In genomic region chr6:18314317-18314997, GRCh38 we compare ENCODE assay signal across 14 cellular contexts. TPM values are rescaled to one million over a fixed set of nuclear protein-coding genes. Genes with fewer than 3 reads are reported as not detected.
A peak's percentile ranks its signal among the peaks of the same experiment; 100 is the strongest.
DNase-seq lines count a peak whose midpoint lies in the region; ATAC-seq, FAIRE-seq and TF ChIP-seq lines count a peak whose summit lies in the region.
"Had no signal": no experiment of that assay in that cellular context is flagged by ENCODE, and none has a peak within 500 bp of the region (broad histone marks: within the 10 kb centered on the region; RNA-seq: fewer than 3 reads in every experiment).

No MANE protein-coding gene starts in this region.

- FAIRE-seq in A549 (lab: Jason Lieb, UNC), result no peak
- FAIRE-seq: G401.6, GM12891 had no signal

- H3K27ac ChIP-seq in A549 (no peak overlapping the region), PC-3 (ENCODE audit: low read length) (peak overlapping the region; percentile 48)
- H3K27ac ChIP-seq: BLaER1 had no signal

- intact Hi-C loops in PC-3 (cut with micrococcal nuclease), result loop anchor here (2.0 to 5.0 kb wide), 2 partner anchors 50 to 167 kb away; partner anchors contain the start of gene DEK
- intact Hi-C loops in left ventricle myocardium superior (cut with micrococcal nuclease), result no loop called here

- CTCF ChIA-PET in A549 (lab: Yijun Ruan, JAX) (interaction anchor here (2.7 kb wide), 1 partner anchor 190 kb away, joined by 10 read pairs; no protein-coding TSS in a partner anchor), PC-3 (lab: Charles Lee) (interaction anchor here (0.6 kb wide), 1 partner anchor 47 kb away, joined by 3 read pairs; no protein-coding TSS in a partner anchor)

- H3K4me2 ChIP-seq in A549 (0 out of 3 replicates have a peak overlapping the region, but pooled peaks have one; percentile 14), PC-3 (ENCODE audit: low read length) (no peak overlapping the region)
- H3K4me2 ChIP-seq: BLaER1, GM23338 had no signal

- H3K27me3 ChIP-seq in PC-3 (ENCODE audit: low read length), result no peaks in the 10 kb centered on the region
- H3K27me3 ChIP-seq: BLaER1 had no signal

- H3K79me2 ChIP-seq in PC-3 (ENCODE audit: low read length), result no peaks in the 10 kb centered on the region

- H3K9me3 ChIP-seq in A549 (no peaks in the 10 kb centered on the region), PC-3 (ENCODE audit: low read length) (no peaks in the 10 kb centered on the region)

- H3K9me2 ChIP-seq in PC-3 (replicated peaks; ENCODE audit: low read length), result no peaks in the 10 kb centered on the region

- TF ChIP-seq RAD21 in A549 (conservative IDR thresholded peaks at IDR 0.05 in 1 of 2, IDR thresholded peaks at IDR 0.05 in 1 of 2), result no peak

- H4K20me1 ChIP-seq in PC-3 (ENCODE audit: low read length), result no peaks in the 10 kb centered on the region
- H4K20me1 ChIP-seq: BLaER1 had no signal

- H2AFZ ChIP-seq in PC-3 (ENCODE audit: low read length), result no peak overlapping the region

- BruUV-seq in PC-3 (replicated peaks; lab: Mats Ljungman, UMichigan), result no TSS peak

- TF ChIP-seq POLR2A in A549 (IDR thresholded peaks at IDR 0.05; ENCODE audit: low read length), result no peak

- no peaks in the 10 kb centered on the region for H3K36me3 ChIP-seq in PC-3 (ENCODE audit: low read depth, low read length)
- H3K36me3 ChIP-seq: BLaER1 had no signal

- DNase-seq in A549 (ENCODE audit: low read depth in 1 of 2, low spot score in 1 of 2) (no peak), EL (peak; percentile 15), PC-3 (no peak), left lobe of liver (ENCODE audit: low spot score) (no peak), left ventricle myocardium superior (no peak), Ammon's horn (ENCODE audit: low spot score) (no peak), middle frontal gyrus (ENCODE audit: extremely low spot score, low spot score) (no peak), NCI-H510A (lab: John Stamatoyannopoulos, UW) (no peak)
- DNase-seq: DMS53, H7 had no signal

- POLR2A ChIA-PET in A549 (lab: Yijun Ruan, JAX), result no interaction called here
- POLR2A ChIA-PET in PC-3 (lab: Charles Lee; ENCODE audit: unreplicated experiment), result interaction anchor here (0.6 kb wide), 1 partner anchor 1545 kb away, joined by 3 read pairs; no protein-coding TSS in a partner anchor

- H3K4me3 ChIP-seq in A549 (no peak overlapping the region), PC-3 (ENCODE audit: low read length) (no peak overlapping the region)
- H3K4me3 ChIP-seq: BLaER1, GM23338 had no signal

- H3K9ac ChIP-seq in PC-3 (ENCODE audit: low read length), result no peak overlapping the region
- H3K9ac ChIP-seq: BLaER1 had no signal

- no peaks in the 10 kb centered on the region for H3F3A ChIP-seq in PC-3 (ENCODE audit: low read length, unreplicated experiment)

- no peak for TF ChIP-seq EP300 in A549 (IDR thresholded peaks at IDR 0.05)

- peak in 1 of 2 experiments; percentile 41; a peak in 1 of 6 replicates for ATAC-seq in A549
- peak; percentile 91 for ATAC-seq in PC-3
- ATAC-seq in left lobe of liver, result peak; percentile 36
- no peak for ATAC-seq in left ventricle myocardium superior
- ATAC-seq: GM23338 had no signal

- TF ChIP-seq CTCF in A549 (IDR thresholded peaks at IDR 0.05) (no peak), PC-3 (conservative IDR thresholded peaks at IDR 0.05; ENCODE audit: low read depth, low read length) (no peak)

- H3K4me1 ChIP-seq in A549 (no peaks in the 10 kb centered on the region), PC-3 (ENCODE audit: insufficient read depth, low read length) (no peaks in the 10 kb centered on the region)

TF ChIP-seq in A549, 52 proteins besides CTCF, POLR2A, EP300 and RAD21:
- TF ChIP-seq SREBF2 (IDR thresholded peaks at IDR 0.05) (no peak), CBX8 (IDR thresholded peaks at IDR 0.05) (no peak), RFX5 (IDR thresholded peaks at IDR 0.05) (no peak), CEBPB (IDR thresholded peaks at IDR 0.05) (no peak), MAX (IDR thresholded peaks at IDR 0.05) (no peak), KDM5A (IDR thresholded peaks at IDR 0.05) (no peak), EHMT2 (IDR thresholded peaks at IDR 0.05; ENCODE audit: low read depth) (no peak), BCL3 (IDR thresholded peaks at IDR 0.05) (no peak), MAFK (IDR thresholded peaks at IDR 0.05; ENCODE audit: partially characterized antibody) (no peak), HEYL (CRISPR knock-in tag; IDR thresholded peaks at IDR 0.05) (no peak), GATA3 (IDR thresholded peaks at IDR 0.05; ENCODE audit: borderline replicate concordance) (no peak), HES2 (IDR thresholded peaks at IDR 0.05) (no peak), NPAS2 (CRISPR knock-in tag; IDR thresholded peaks at IDR 0.05; ENCODE audit: borderline replicate concordance) (no peak), FOXS1 (CRISPR knock-in tag; IDR thresholded peaks at IDR 0.05) (no peak), RARB (CRISPR knock-in tag; IDR thresholded peaks at IDR 0.05) (no peak), CHD2 (IDR thresholded peaks at IDR 0.05; ENCODE audit: low read length, partially characterized antibody) (no peak), ZFP36 (IDR thresholded peaks at IDR 0.05; ENCODE audit: borderline replicate concordance, partially characterized antibody) (no peak), ZNF302 (CRISPR knock-in tag; IDR thresholded peaks at IDR 0.05) (no peak), ZSCAN20 (CRISPR knock-in tag; IDR thresholded peaks at IDR 0.05) (no peak), RNF2 (IDR thresholded peaks at IDR 0.05; ENCODE audit: borderline replicate concordance, low read depth) (no peak)

RNA-seq across cellular contexts. Expression of gene DEK, which starts 50.1 kb away (rescaled TPM):
- polyA plus RNA-seq in A549 (2011; rRNA removed) (50.5 and 96.4 TPM in 2 replicates), A549 (2017; fragmentation: RNase III; extraction: RNeasy Plus Mini Kit Qiagen cat#74134 plus additional on column Dnase treatment) (135 to 146 TPM (median 141 TPM) in 3 replicates)
- polyA plus RNA-seq in A549 (2012; cell fraction: cytosol; rRNA removed), result 31.0 and 34.5 TPM in 2 replicates
- 9.5 and 13.4 TPM in 2 replicates for polyA plus RNA-seq in A549 (2012; cell fraction: nucleus; rRNA removed)
- polyA minus RNA-seq in A549 (2011; rRNA and poly(A)+ RNA removed), result 8.0 and 8.7 TPM in 2 replicates
- total RNA-seq in PC-3 (2014; rRNA removed) (155 and 170 TPM in 2 replicates), left lobe of liver (16.9 TPM), left ventricle myocardium superior (69.1 TPM)
